ENCODE assay signal across 7 cellular contexts in genomic region chr12:93409788-93410187, GRCh38. TPM values are rescaled to one million over a fixed set of nuclear protein-coding genes. Genes with fewer than 3 reads are reported as not detected.
DNase-seq lines count a peak whose midpoint lies in the region; ATAC-seq, FAIRE-seq and TF ChIP-seq lines count a peak whose summit lies in the region.
"Not testable (repeated sequence)": the region's sequence is repeated elsewhere in the genome, so short reads cannot be mapped to it uniquely, and the experiment has no call there.

No MANE protein-coding gene starts in this region.

- POLR2A ChIA-PET in A673 (lab: Charles Lee; ENCODE audit: low non-redundant PET), result not testable (repeated sequence)
- POLR2A ChIA-PET in MCF 10A (lab: Yijun Ruan, JAX), result interaction anchor here (0.6 to 3.4 kb wide), 4 partner anchors 12 to 271 kb away, joined by 3 to 13 read pairs (median 4); no protein-coding TSS in a partner anchor

- H3K9me3 ChIP-seq in A673 (ENCODE audit: low read depth, low read length, poor library complexity, severe bottlenecking), result not testable (repeated sequence)

- H3K4me1 Mint-ChIP-seq in MCF 10A (ENCODE audit: insufficient read depth, unreplicated experiment), result peaks cover 23% of the 10 kb centered on the region
- peaks cover 50% of the 10 kb centered on the region for H3K4me1 Mint-ChIP-seq in stimulated activated effector memory CD8-positive, alpha-beta T cell treated with anti-CD3 and anti-CD28 coated beads, Interleukin-12 subunit alpha, Interleukin-12 subunit beta, amount 100 ng/mL, for 72 hours

- H3K27ac ChIP-seq in A673 (ENCODE audit: low read depth, low read length, poor library complexity, severe bottlenecking), result not testable (repeated sequence)
- peak overlapping the region; percentile 85 for H3K27ac ChIP-seq in epithelial cell of prostate

- intact Hi-C loops in A673 (cut with micrococcal nuclease; ENCODE audit: unreplicated experiment), result not testable (repeated sequence)
- intact Hi-C loops in MCF 10A (cut with micrococcal nuclease), result loop anchor here (10.0 kb wide), 1 partner anchor 695 kb away; no protein-coding TSS in a partner anchor

- H3K27ac Mint-ChIP-seq in MCF 10A (ENCODE audit: low read depth, unreplicated experiment), result peak overlapping the region; percentile 9
- peak overlapping the region; percentile 36 for H3K27ac Mint-ChIP-seq in stimulated activated effector memory CD8-positive, alpha-beta T cell treated with anti-CD3 and anti-CD28 coated beads, Interleukin-12 subunit alpha, Interleukin-12 subunit beta, amount 100 ng/mL, for 72 hours

- H3K36me3 ChIP-seq in A673 (ENCODE audit: insufficient read depth, low read length, poor library complexity, severe bottlenecking), result peaks cover 11% of the 10 kb centered on the region

- not testable (repeated sequence) for TF ChIP-seq CTCF in A673 (conservative IDR thresholded peaks at IDR 0.05; ENCODE audit: low read depth, low read length); LNCaP clone FGC (IDR thresholded peaks at IDR 0.05; ENCODE audit: control insufficient read depth, extremely low read depth, insufficient read depth); MCF 10A (IDR thresholded peaks at IDR 0.05; ENCODE audit: unreplicated experiment)

- H3K27me3 ChIP-seq in A673 (replicated peaks; ENCODE audit: insufficient read depth, low read depth, low read length, poor library complexity), result not testable (repeated sequence)

- peaks cover 20% of the 10 kb centered on the region for H3K4me1 ChIP-seq in A673 (ENCODE audit: insufficient read depth, low read length, poor library complexity, severe bottlenecking)

- ATAC-seq in SK-N-SH treated with all-trans-retinoic acid at 6 μM for 48 hours, result peak; percentile 3; the same call in 1 of the 3 replicates
- not testable (repeated sequence) for ATAC-seq in stimulated activated effector memory CD8-positive, alpha-beta T cell treated with anti-CD3 and anti-CD28 coated beads, Interleukin-12 subunit alpha, Interleukin-12 subunit beta, amount 100 ng/mL, for 72 hours

- H3K4me3 Mint-ChIP-seq in MCF 10A (ENCODE audit: unreplicated experiment); stimulated activated effector memory CD8-positive, alpha-beta T cell treated with anti-CD3 and anti-CD28 coated beads, Interleukin-12 subunit alpha, Interleukin-12 subunit beta, amount 100 ng/mL, for 72 hours: not testable (repeated sequence)

- not testable (repeated sequence) for H3K4me3 ChIP-seq in A673 (ENCODE audit: low read depth, low read length, poor library complexity, severe bottlenecking)
- H3K4me3 ChIP-seq in LNCaP clone FGC (ENCODE audit: low read depth, low read length), result peak overlapping the region; percentile 2; the same call in 1 of the 2 replicates

- not testable (repeated sequence) for BruUV-seq in A673 (replicated peaks; lab: Mats Ljungman, UMichigan); MCF 10A (replicated peaks; lab: Mats Ljungman, UMichigan)

- CTCF ChIA-PET in A673 (lab: Charles Lee), result not testable (repeated sequence)
- CTCF ChIA-PET in MCF 10A (lab: Yijun Ruan, JAX), result interaction anchor here (0.7 to 4.3 kb wide), 3 partner anchors 10 to 357 kb away, joined by 3 to 29 read pairs (median 3); no protein-coding TSS in a partner anchor

- not testable (repeated sequence) for H3K27me3 Mint-ChIP-seq in MCF 10A (ENCODE audit: insufficient read depth, unreplicated experiment)

- H3K36me3 Mint-ChIP-seq in MCF 10A (ENCODE audit: insufficient read depth, unreplicated experiment), result peaks cover 43% of the 10 kb centered on the region
- H3K36me3 Mint-ChIP-seq in stimulated activated effector memory CD8-positive, alpha-beta T cell treated with anti-CD3 and anti-CD28 coated beads, Interleukin-12 subunit alpha, Interleukin-12 subunit beta, amount 100 ng/mL, for 72 hours, result peaks cover 74% of the 10 kb centered on the region

- not testable (repeated sequence) for H3K9me3 Mint-ChIP-seq in MCF 10A (ENCODE audit: unreplicated experiment); stimulated activated effector memory CD8-positive, alpha-beta T cell treated with anti-CD3 and anti-CD28 coated beads, Interleukin-12 subunit alpha, Interleukin-12 subunit beta, amount 100 ng/mL, for 72 hours

- FAIRE-seq in GM19239 (lab: Jason Lieb, UNC), result peak; percentile 64

- peak; percentile 49 for DNase-seq in A673 (ENCODE audit: low spot score)
- not testable (repeated sequence) for DNase-seq in GM19239 (ENCODE audit: insufficient read length, low spot score); MCF 10A (ENCODE audit: unreplicated experiment); epithelial cell of prostate (ENCODE audit: low read depth, low spot score); stimulated activated effector memory CD8-positive, alpha-beta T cell treated with anti-CD3 and anti-CD28 coated beads, Interleukin-12 subunit alpha, Interleukin-12 subunit beta, amount 100 ng/mL, for 72 hours (ENCODE audit: low spot score in 2 of 2)
- DNase-seq in LNCaP clone FGC (ENCODE audit: low read depth), result peak; percentile 87

TF ChIP-seq in SK-N-SH treated with all-trans-retinoic acid at 6 μM for 48 hours, 23 proteins besides CTCF, POLR2A, EP300 and RAD21:
- TF ChIP-seq ISL1 (CRISPR knock-in tag; IDR thresholded peaks at IDR 0.05), result peak; percentile 27; the same call in 1 of the 2 replicates

RNA-seq across cellular contexts. Expression of gene UBE2N, which starts 32.0 kb away (rescaled TPM):
- total RNA-seq in A673 (2021), result 164 and 177 TPM in 2 replicates
- total RNA-seq in MCF 10A (2022), result 144 and 164 TPM in 2 replicates

RNA-seq across cellular contexts. Expression of gene NUDT4, which starts 32.1 kb away (rescaled TPM):
- total RNA-seq in A673 (2021) (79.6 and 93.8 TPM in 2 replicates), MCF 10A (2022) (79.8 and 91.0 TPM in 2 replicates)

RNA-seq across cellular contexts. Expression of gene MRPL42, which starts 57.5 kb away (rescaled TPM):
- total RNA-seq in A673 (2021) (179 and 196 TPM in 2 replicates), MCF 10A (2022) (76.9 and 90.2 TPM in 2 replicates)
